In the genomic region with DNA sequence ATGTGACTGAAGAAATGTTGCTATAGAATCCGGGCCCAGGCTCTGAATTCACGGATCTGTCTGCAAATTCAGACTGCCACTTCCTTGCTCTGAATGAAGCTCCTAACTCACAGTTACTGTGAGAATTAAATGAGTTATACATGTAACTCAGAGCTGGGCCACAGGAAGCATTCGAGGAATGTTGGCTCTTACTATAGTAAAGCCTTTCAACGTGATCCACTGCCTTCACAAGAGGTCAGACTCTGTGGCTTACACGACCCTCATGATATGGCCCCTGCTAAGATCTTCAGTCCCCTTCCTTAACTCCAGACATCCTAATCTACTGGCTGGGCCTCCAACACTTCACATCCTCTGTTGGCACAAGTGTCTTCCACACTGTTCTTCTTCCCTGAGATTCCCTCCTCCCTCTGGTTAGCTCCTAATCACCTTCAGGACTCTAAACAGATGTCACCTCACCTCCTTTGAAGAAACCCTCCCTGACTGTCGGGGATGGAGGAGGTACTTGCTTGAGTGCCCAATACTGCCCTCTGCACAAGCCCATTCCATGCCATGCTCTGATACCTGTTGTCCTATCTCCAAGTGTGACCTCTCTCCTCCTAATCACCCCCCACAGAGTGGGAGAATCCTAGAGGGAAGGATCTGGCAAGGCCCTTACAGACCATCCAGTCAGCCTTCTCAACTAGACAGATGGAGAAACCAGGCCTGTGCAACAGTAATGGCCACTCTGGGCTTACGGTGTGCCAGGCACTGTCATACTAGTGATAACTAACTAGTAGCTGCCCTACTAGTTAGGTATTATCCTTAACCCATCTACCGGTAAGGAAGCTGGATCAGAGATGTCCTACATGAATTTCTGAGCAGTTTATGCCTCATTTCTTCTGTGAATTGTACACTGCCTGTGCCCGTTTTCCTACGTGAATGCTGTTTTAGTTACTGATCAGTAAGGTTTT, we compare ENCODE assay signal across 8 cellular contexts. TPM values are rescaled to one million over a fixed set of nuclear protein-coding genes. Genes with fewer than 3 reads are reported as not detected.
DNase-seq lines count a peak whose midpoint lies in the region; ATAC-seq and TF ChIP-seq lines count a peak whose summit lies in the region.

No MANE protein-coding gene starts in this region.

- peaks cover 17% of the 10 kb centered on the region for H3K79me2 ChIP-seq in fibroblast of lung (ENCODE audit: control insufficient read depth, insufficient read depth, low read length)

- DNase-seq in GM03348 (ENCODE audit: low spot score) (peak; percentile 30), SJSA1 (ENCODE audit: low read depth in 1 of 2, low spot score in 2 of 2) (peak in 1 of 2 experiments; percentile 7), fibroblast of lung (ENCODE audit: low read depth in 2 of 2) (peak in 1 of 2 donors; percentile 57), psoas muscle (no peak), activated gamma-delta T cell (lab: John Stamatoyannopoulos, UW) (no peak), OCI-M2 (lab: John Stamatoyannopoulos, UW; ENCODE audit: unreplicated experiment) (no peak), D341Med (ENCODE audit: low spot score) (no peak)
- no peak for DNase-seq in activated CD8-positive, alpha-beta memory T cell treated with anti-CD3 and anti-CD28 coated beads for 24 hours

- TF ChIP-seq CTCF in fibroblast of lung (conservative IDR thresholded peaks at IDR 0.05 in 1 of 2, IDR thresholded peaks at IDR 0.05 in 1 of 2; ENCODE audit: low read depth in 1 of 2, low read length in 2 of 2) (no peak), psoas muscle (IDR thresholded peaks at IDR 0.05) (no peak)

- H3K4me1 ChIP-seq in SJSA1 (replicated peaks) (peaks cover 11% of the 10 kb centered on the region), fibroblast of lung (ENCODE audit: control insufficient read depth, extremely low read depth, insufficient read depth, low read length) (peaks cover 6% of the 10 kb centered on the region), psoas muscle (peaks cover 15% of the 10 kb centered on the region)

- no peak for ATAC-seq in psoas muscle

- peaks cover 73% of the 10 kb centered on the region for H3K36me3 ChIP-seq in SJSA1
- peaks cover 14% of the 10 kb centered on the region for H3K36me3 ChIP-seq in fibroblast of lung (ENCODE audit: control insufficient read depth, insufficient read depth, low read length)
- H3K36me3 ChIP-seq in psoas muscle (ENCODE audit: insufficient read depth in 1 of 2, low read depth in 1 of 2), result peaks cover 14 to 69% of the 10 kb centered on the region in 2 donors

- H4K20me1 ChIP-seq in fibroblast of lung (ENCODE audit: control insufficient read depth, extremely low read depth, insufficient read depth, low read length), result peaks cover 1% of the 10 kb centered on the region

- intact Hi-C loops in psoas muscle (cut with DNase I), result loop anchor here in 1 of 2 donors (5.0 kb wide), 1 partner anchor 33 kb away; a partner anchor contains a TSS

- peak overlapping the region; percentile 96 for H3K4me3 ChIP-seq in SJSA1
- H3K4me3 ChIP-seq in fibroblast of lung (replicated peaks in 1 of 4; ENCODE audit: control extremely low read depth in 1 of 4, insufficient read depth in 1 of 4, low read depth in 3 of 4, low read length in 4 of 4), result peak overlapping the region; percentile 68 to 92 (median 81)
- H3K4me3 ChIP-seq in psoas muscle, result peak overlapping the region; percentile 89

- 53 to 54% (median 54%) methylated on average over 10 of the region's 10 CpGs for WGBS in psoas muscle, 3 donors

- H3K27me3 ChIP-seq in SJSA1 (replicated peaks), result no peaks in the 10 kb centered on the region
- no peaks in the 10 kb centered on the region for H3K27me3 ChIP-seq in fibroblast of lung (ENCODE audit: control insufficient read depth, insufficient read depth, low read length)
- H3K27me3 ChIP-seq in psoas muscle (ENCODE audit: insufficient read depth in 3 of 3, low read length in 2 of 3), result no peaks in the 10 kb centered on the region

- peak overlapping the region; percentile 86 for H3K9ac ChIP-seq in fibroblast of lung (ENCODE audit: insufficient read depth, low read length)

- peak overlapping the region; percentile 81; the same call in 1 of the 2 replicates for H3K27ac ChIP-seq in SJSA1
- H3K27ac ChIP-seq in fibroblast of lung (ENCODE audit: insufficient read depth, low read length), result peak overlapping the region; percentile 91
- H3K27ac ChIP-seq in psoas muscle, result peak overlapping the region; percentile 76

- H3K9me3 ChIP-seq in SJSA1 (replicated peaks) (no peaks in the 10 kb centered on the region), fibroblast of lung (ENCODE audit: control insufficient read depth, insufficient read depth, low read depth, low read length) (no peaks in the 10 kb centered on the region), psoas muscle (no peaks in the 10 kb centered on the region)

- H2AFZ ChIP-seq in fibroblast of lung (ENCODE audit: low read length), result peak overlapping the region; percentile 8

- peak overlapping the region; percentile 65 for H3K4me2 ChIP-seq in fibroblast of lung (ENCODE audit: extremely low read depth, insufficient read depth, low read length)

RNA-seq across cellular contexts. Expression of a gene that starts 1.3 kb away (rescaled TPM):
- 11.7 and 21.4 TPM in 2 replicates for total RNA-seq in SJSA1 (2014; rRNA removed; shearing (Covaris generic))
- total RNA-seq in fibroblast of lung, result 38.3 and 38.8 TPM in 2 replicates
- polyA plus RNA-seq in fibroblast of lung, result 28.7 and 35.0 TPM in 2 replicates
- polyA plus RNA-seq in fibroblast of lung (2012), result 30.3 and 31.0 TPM in 2 replicates
- 9.7 and 20.3 TPM in 2 replicates for polyA minus RNA-seq in fibroblast of lung (ENCODE audit: low replicate concordance)
- 10 to 100 TPM; 14.1 to 24.3 (median 19.6) TPM for total RNA-seq in psoas muscle
- 10 to 100 TPM in 2 of 3 donors, 1 to 10 TPM in 1; 8.9 to 15.2 (median 12.3) TPM for polyA plus RNA-seq in psoas muscle

RNA-seq across cellular contexts. Expression of a gene that starts 11.0 kb away (rescaled TPM):
- 51.1 and 64.8 TPM in 2 replicates for total RNA-seq in SJSA1 (2014; rRNA removed; shearing (Covaris generic))
- total RNA-seq in fibroblast of lung (21.3 and 26.9 TPM in 2 replicates), psoas muscle (10 to 100 TPM; 46.3 to 74.8 (median 54.7) TPM)
- polyA plus RNA-seq in fibroblast of lung (39.3 and 40.1 TPM in 2 replicates), psoas muscle (100 to 1,000 TPM in 2 of 3 donors, 10 to 100 TPM in 1; 88.6 to 207 (median 135) TPM)
- 30.7 and 35.0 TPM in 2 replicates for polyA plus RNA-seq in fibroblast of lung (2012)
- 1.1 and 8.9 TPM in 2 replicates for polyA minus RNA-seq in fibroblast of lung (ENCODE audit: low replicate concordance)

RNA-seq across cellular contexts. Expression of a gene that starts 34.3 kb away (rescaled TPM):
- not detected in 2 replicates for total RNA-seq in SJSA1 (2014; rRNA removed; shearing (Covaris generic))
- 0.26 and 0.33 TPM in 2 replicates for total RNA-seq in fibroblast of lung
- polyA plus RNA-seq in fibroblast of lung, result 0.12 and 0.32 TPM in 2 replicates
- polyA plus RNA-seq in fibroblast of lung (2012), result 0.96 and 1.1 TPM in 2 replicates
- 1.3 TPM in 1 of 2 replicates, not detected in the other for polyA minus RNA-seq in fibroblast of lung (ENCODE audit: low replicate concordance)
- 1 to 10 TPM in 1 of 4 donors, under 1 TPM in 3; 0.34 to 1.3 (median 0.71) TPM for total RNA-seq in psoas muscle
- polyA plus RNA-seq in psoas muscle, result 1 to 10 TPM in 1 of 3 donors, under 1 TPM in 2; 0.08 to 1.3 (median 0.96) TPM

RNA-seq across cellular contexts. Expression of a gene that starts 34.5 kb away (rescaled TPM):
- total RNA-seq in SJSA1 (2014; rRNA removed; shearing (Covaris generic)), result 0.47 TPM in 1 of 2 replicates, not detected in the other
- total RNA-seq in fibroblast of lung (0.77 and 0.83 TPM in 2 replicates), psoas muscle (1 to 10 TPM; 1.8 to 6.1 (median 3.5) TPM)
- polyA plus RNA-seq in fibroblast of lung (0.15 and 0.23 TPM in 2 replicates), psoas muscle (1 to 10 TPM in 2 of 3 donors, under 1 TPM in 1; 0.29 to 2.0 (median 1.1) TPM)
- polyA plus RNA-seq in fibroblast of lung (2012), result 0.23 and 0.34 TPM in 2 replicates
- polyA minus RNA-seq in fibroblast of lung (ENCODE audit: low replicate concordance), result 0.11 and 0.12 TPM in 2 replicates
